29 cellular contexts compared by ENCODE assay signal in genomic region chr6:135608031-135608430, GRCh38.
"Had no signal": no experiment of that assay in that cellular context is flagged by ENCODE, and none has a peak within 500 bp of the region (broad histone marks: within the 10 kb centered on the region; RNA-seq: fewer than 3 reads in every experiment).

No MANE protein-coding gene starts in this region.

- H3K9me3 Mint-ChIP-seq: activated B cell treated with CpG ODN at 0.5 μM for 24 hours; activated CD4-positive, alpha-beta memory T cell treated with anti-CD3 and anti-CD28 coated beads for 36 hours; activated CD4-positive, alpha-beta T cell treated with anti-CD3 and anti-CD28 coated beads, Interleukin-2, amount 10 ng/mL, durations not matched to agents 7 days and 5 days; activated naive CD8-positive, alpha-beta T cell treated with anti-CD3 and anti-CD28 coated beads, Interleukin-2, amount 10 ng/mL, durations not matched to agents 7 days and 5 days; effector memory CD8-positive, alpha-beta T cell had no signal

- H3K27ac Mint-ChIP-seq: activated B cell treated with CpG ODN at 0.5 μM for 24 hours; activated CD4-positive, alpha-beta memory T cell treated with anti-CD3 and anti-CD28 coated beads for 36 hours; activated CD4-positive, alpha-beta T cell treated with anti-CD3 and anti-CD28 coated beads, Interleukin-2, amount 10 ng/mL, durations not matched to agents 7 days and 5 days; activated naive CD8-positive, alpha-beta T cell treated with anti-CD3 and anti-CD28 coated beads, Interleukin-2, amount 10 ng/mL, durations not matched to agents 7 days and 5 days; effector memory CD8-positive, alpha-beta T cell; T-helper 17 cell; T-helper 2 cell treated with Interferon-gamma antibody and Interleukin-4, amounts not matched to agents 5 μg/mL and 100 μg/mL, for 36 hours had no signal

- H3K36me3 Mint-ChIP-seq: activated CD4-positive, alpha-beta memory T cell treated with anti-CD3 and anti-CD28 coated beads for 36 hours; activated naive CD8-positive, alpha-beta T cell treated with anti-CD3 and anti-CD28 coated beads, Interleukin-2, amount 10 ng/mL, durations not matched to agents 7 days and 5 days had no signal

- H3K27me3 Mint-ChIP-seq: activated CD4-positive, alpha-beta memory T cell treated with anti-CD3 and anti-CD28 coated beads for 36 hours; effector memory CD8-positive, alpha-beta T cell had no signal

- H3K4me1 Mint-ChIP-seq: activated B cell treated with CpG ODN at 0.5 μM for 24 hours; activated CD4-positive, alpha-beta T cell treated with anti-CD3 and anti-CD28 coated beads, Interleukin-2, amount 10 ng/mL, durations not matched to agents 7 days and 5 days; activated naive CD8-positive, alpha-beta T cell treated with anti-CD3 and anti-CD28 coated beads, Interleukin-2, amount 10 ng/mL, durations not matched to agents 7 days and 5 days; T-helper 17 cell had no signal

- ATAC-seq: activated CD4-positive, CD25-positive, alpha-beta regulatory T cell treated with anti-CD3 and anti-CD28 coated beads, Interleukin-2, amount 50 U/mL, for 24 hours; effector memory CD8-positive, alpha-beta T cell; foreskin keratinocyte; gastrocnemius medialis; heart left ventricle; SK-N-SH treated with all-trans-retinoic acid at 6 μM for 48 hours; T-helper 17 cell had no signal

- DNase-seq: activated B cell treated with CpG ODN at 0.5 μM for 24 hours; activated CD4-positive, alpha-beta memory T cell treated with anti-CD3 and anti-CD28 coated beads for 36 hours; activated CD4-positive, alpha-beta T cell treated with anti-CD3 and anti-CD28 coated beads, Interleukin-2, amount 10 ng/mL, durations not matched to agents 7 days and 5 days; activated CD8-positive, alpha-beta memory T cell treated with anti-CD3 and anti-CD28 coated beads for 24 hours; activated gamma-delta T cell; activated naive CD4-positive, alpha-beta T cell treated with anti-CD3 and anti-CD28 coated beads, Interleukin-2, amount 50 U/mL, for 16 hours; activated naive CD4-positive, alpha-beta T cell treated with Interleukin-2 at 50 U/mL for 16 hours; activated naive CD8-positive, alpha-beta T cell treated with anti-CD3 and anti-CD28 coated beads, Interleukin-2, amount 10 ng/mL, durations not matched to agents 7 days and 5 days; activated T-cell treated with anti-CD3 and anti-CD28 coated beads, Interleukin-2, amount 50 U/mL, for 48 hours; amniotic stem cell; anterior cingulate cortex; brain microvascular endothelial cell; cortex of kidney; dermis blood vessel endothelial cell; effector CD4-positive, alpha-beta T cell; effector memory CD8-positive, alpha-beta T cell; erythroblast; foreskin keratinocyte; gastrocnemius medialis; glutamatergic neuron; heart left ventricle; T-helper 1 cell; T-helper 17 cell; T1000; WERI-Rb-1 had no signal

- H3K4me3 Mint-ChIP-seq: activated B cell treated with CpG ODN at 0.5 μM for 24 hours; activated CD4-positive, alpha-beta memory T cell treated with anti-CD3 and anti-CD28 coated beads for 36 hours; activated CD4-positive, alpha-beta T cell treated with anti-CD3 and anti-CD28 coated beads, Interleukin-2, amount 10 ng/mL, durations not matched to agents 7 days and 5 days; activated naive CD8-positive, alpha-beta T cell treated with anti-CD3 and anti-CD28 coated beads, Interleukin-2, amount 10 ng/mL, durations not matched to agents 7 days and 5 days; effector memory CD8-positive, alpha-beta T cell; T-helper 17 cell; T-helper 2 cell treated with Interferon-gamma antibody and Interleukin-4, amounts not matched to agents 5 μg/mL and 100 μg/mL, for 36 hours had no signal

- H3K27ac ChIP-seq: brain microvascular endothelial cell, esophagus muscularis mucosa, foreskin keratinocyte, gastrocnemius medialis, heart left ventricle, WERI-Rb-1 had no signal
